10 cellular contexts compared by ENCODE assay signal in genomic region chr10:74084955-74085354, GRCh38.
A peak's percentile ranks its signal among the peaks of the same experiment; 100 is the strongest.
DNase-seq lines count a peak whose midpoint lies in the region; ATAC-seq, FAIRE-seq and TF ChIP-seq lines count a peak whose summit lies in the region.
"Had no signal": no experiment of that assay in that cellular context is flagged by ENCODE, and none has a peak within 500 bp of the region (broad histone marks: within the 10 kb centered on the region; RNA-seq: fewer than 3 reads in every experiment).

No MANE protein-coding gene starts in this region.

- no peak for DNase-seq in activated T-cell treated with anti-CD3 and anti-CD28 coated beads, Interleukin-2, amount 50 U/mL, for 4 hours
- no peak for DNase-seq in activated T-cell treated with anti-CD3 and anti-CD28 coated beads for 4 hours
- DNase-seq in SKM-1 treated with dmso at 0.1 percent for 144 hours (lab: John Stamatoyannopoulos, UW; ENCODE audit: unreplicated experiment): no peak
- no peak for DNase-seq in NCI-H2171 treated with DMSO at 0.1 percent for 48 hours (lab: John Stamatoyannopoulos, UW)
- DNase-seq in D721Med (ENCODE audit: insufficient read length, low spot score): no peak
- DNase-seq: GM23248 had no signal

- peak overlapping the region; percentile 23 for H3K27ac Mint-ChIP-seq in stimulated activated naive CD8-positive, alpha-beta T cell treated with anti-CD3 and anti-CD28 coated beads, Interleukin-15, Interleukin-2, amounts not matched to agents 100 ng/mL and 50 ng/mL, for 24 hours
- H3K27ac Mint-ChIP-seq: neural progenitor cell had no signal

- H3K4me3 Mint-ChIP-seq in activated T-cell treated with anti-CD3 and anti-CD28 coated beads, Interleukin-2, amount 50 U/mL, for 4 hours: no peak overlapping the region
- H3K4me3 Mint-ChIP-seq in stimulated activated naive CD8-positive, alpha-beta T cell treated with anti-CD3 and anti-CD28 coated beads, Interleukin-15, Interleukin-2, amounts not matched to agents 100 ng/mL and 50 ng/mL, for 24 hours: no peak overlapping the region
- H3K4me3 Mint-ChIP-seq: neural progenitor cell had no signal

- peaks cover 12% of the 10 kb centered on the region for H3K36me3 Mint-ChIP-seq in activated T-cell treated with anti-CD3 and anti-CD28 coated beads, Interleukin-2, amount 50 U/mL, for 4 hours (ENCODE audit: insufficient read depth)
- peaks cover 35% of the 10 kb centered on the region for H3K36me3 Mint-ChIP-seq in stimulated activated naive CD8-positive, alpha-beta T cell treated with anti-CD3 and anti-CD28 coated beads, Interleukin-15, Interleukin-2, amounts not matched to agents 100 ng/mL and 50 ng/mL, for 24 hours (ENCODE audit: low read depth)

- peaks cover 16% of the 10 kb centered on the region for H3K4me1 Mint-ChIP-seq in activated T-cell treated with anti-CD3 and anti-CD28 coated beads, Interleukin-2, amount 50 U/mL, for 4 hours (ENCODE audit: low read depth)
- H3K4me1 Mint-ChIP-seq in stimulated activated naive CD8-positive, alpha-beta T cell treated with anti-CD3 and anti-CD28 coated beads, Interleukin-15, Interleukin-2, amounts not matched to agents 100 ng/mL and 50 ng/mL, for 24 hours (ENCODE audit: low read depth): peaks cover 28% of the 10 kb centered on the region

- no peak for FAIRE-seq in D721Med (lab: Jason Lieb, UNC)

- H3K9me3 Mint-ChIP-seq in activated T-cell treated with anti-CD3 and anti-CD28 coated beads, Interleukin-2, amount 50 U/mL, for 4 hours: no peaks in the 10 kb centered on the region
- H3K9me3 Mint-ChIP-seq in stimulated activated naive CD8-positive, alpha-beta T cell treated with anti-CD3 and anti-CD28 coated beads, Interleukin-15, Interleukin-2, amounts not matched to agents 100 ng/mL and 50 ng/mL, for 24 hours: no peaks in the 10 kb centered on the region
- H3K9me3 Mint-ChIP-seq: neural progenitor cell had no signal

- peak; percentile 53 to 63 for ATAC-seq in activated T-cell treated with anti-CD3 and anti-CD28 coated beads, Interleukin-2, amount 50 U/mL, for 4 hours
- ATAC-seq in GM21737 (IDR thresholded peaks at IDR 0.05; ENCODE audit: unreplicated experiment) (peak; percentile 65), HG03520 (IDR thresholded peaks at IDR 0.05; ENCODE audit: unreplicated experiment) (peak; percentile 58)

- H3K27me3 Mint-ChIP-seq in activated T-cell treated with anti-CD3 and anti-CD28 coated beads, Interleukin-2, amount 50 U/mL, for 4 hours (ENCODE audit: low read depth): no peaks in the 10 kb centered on the region
- no peaks in the 10 kb centered on the region for H3K27me3 Mint-ChIP-seq in stimulated activated naive CD8-positive, alpha-beta T cell treated with anti-CD3 and anti-CD28 coated beads, Interleukin-15, Interleukin-2, amounts not matched to agents 100 ng/mL and 50 ng/mL, for 24 hours

- TF ChIP-seq CTCF in D721Med (IDR thresholded peaks at IDR 0.05; ENCODE audit: insufficient read depth, missing control alignments): no peak
